ENCODE assay signal across 9 cellular contexts in genomic region chr6:14452567-14453527, GRCh38.
A peak's percentile ranks its signal among the peaks of the same experiment; 100 is the strongest.
DNase-seq lines count a peak whose midpoint lies in the region; ATAC-seq and TF ChIP-seq lines count a peak whose summit lies in the region.
"Had no signal": no experiment of that assay in that cellular context is flagged by ENCODE, and none has a peak within 500 bp of the region (broad histone marks: within the 10 kb centered on the region; RNA-seq: fewer than 3 reads in every experiment).

No MANE protein-coding gene starts in this region.

- no peak overlapping the region for H2BK120ac ChIP-seq in mesendoderm (ENCODE audit: low read depth, low read length)

- H3K4me3 ChIP-seq in parathyroid adenoma (ENCODE audit: low read depth, low read length) (no peak overlapping the region), mesendoderm (ENCODE audit: low read length) (no peak overlapping the region), HAP-1 (no peak overlapping the region)

- no CpG with 5 or more reads among the region's 17 CpGs for WGBS in mesendoderm (ENCODE audit: extremely low coverage, insufficient coverage, low lambda C conversion rate)

- DNase-seq in GDM1 (lab: John Stamatoyannopoulos, UW): peak; percentile 100
- DNase-seq in activated CD8-positive, alpha-beta memory T cell treated with anti-CD3 and anti-CD28 coated beads for 48 hours (ENCODE audit: low read depth in 2 of 3, low spot score in 2 of 3): peak in 2 of 3 experiments; percentile 25 to 47
- DNase-seq in HuH-7.5 (ENCODE audit: low spot score): no peak
- no peak for DNase-seq in NCI-H1105 (lab: John Stamatoyannopoulos, UW)
- DNase-seq in mesendoderm: no peak
- DNase-seq in HAP-1 (ENCODE audit: low spot score in 2 of 2): no peak
- DNase-seq: EL had no signal

- no peak overlapping the region for H3K18ac ChIP-seq in mesendoderm (ENCODE audit: low read length)

- H4K5ac ChIP-seq in mesendoderm (ENCODE audit: low read length): no peak overlapping the region

- peak overlapping the region; percentile 75 for H2AFZ ChIP-seq in parathyroid adenoma

- H3K27ac ChIP-seq in parathyroid adenoma (peak overlapping the region; percentile 45), mesendoderm (ENCODE audit: low read depth, low read length) (no peak overlapping the region)

- H3K4me2 ChIP-seq in parathyroid adenoma (ENCODE audit: low read length) (peak overlapping the region; percentile 48), mesendoderm (ENCODE audit: low read length) (no peak overlapping the region)

- H3K36me3 ChIP-seq in parathyroid adenoma (ENCODE audit: control insufficient read depth, insufficient read depth, low read length) (no peaks in the 10 kb centered on the region), mesendoderm (ENCODE audit: control insufficient read depth, insufficient read depth, low read length) (no peaks in the 10 kb centered on the region), HAP-1 (replicated peaks) (no peaks in the 10 kb centered on the region)

- no peak overlapping the region for H2BK5ac ChIP-seq in mesendoderm (ENCODE audit: low read length)

- H3K9me3 ChIP-seq in parathyroid adenoma (ENCODE audit: control insufficient read depth, low read length) (no peaks in the 10 kb centered on the region), HAP-1 (no peaks in the 10 kb centered on the region; the same call in 1 of the 2 replicates)

- no peak overlapping the region for H2AK5ac ChIP-seq in mesendoderm (ENCODE audit: low read length)

- no peak for TF ChIP-seq CTCF in parathyroid adenoma (IDR thresholded peaks at IDR 0.05)

- H3K4me1 ChIP-seq in parathyroid adenoma (peaks cover 35% of the 10 kb centered on the region), mesendoderm (ENCODE audit: control insufficient read depth, low read depth, low read length) (peaks cover 4% of the 10 kb centered on the region), HAP-1 (peaks cover 9% of the 10 kb centered on the region)

- H3K23ac ChIP-seq in mesendoderm (ENCODE audit: low read length): no peak overlapping the region

- H3K79me2 ChIP-seq in parathyroid adenoma (no peaks in the 10 kb centered on the region), mesendoderm (ENCODE audit: control insufficient read depth, insufficient read depth, low read length) (no peaks in the 10 kb centered on the region)

- H3K56ac ChIP-seq in mesendoderm (ENCODE audit: low read length): no peak overlapping the region

- no peak overlapping the region for H3K4ac ChIP-seq in mesendoderm (ENCODE audit: low read depth, low read length)

- ATAC-seq in HG03354 (IDR thresholded peaks at IDR 0.05; ENCODE audit: poor library complexity, severe bottlenecking, unreplicated experiment): peak; percentile 91

- H3K27me3 ChIP-seq in parathyroid adenoma (ENCODE audit: control insufficient read depth, insufficient read depth, low read length) (no peaks in the 10 kb centered on the region), mesendoderm (ENCODE audit: insufficient read depth, low read length, poor library complexity) (no peaks in the 10 kb centered on the region), HAP-1 (ENCODE audit: low read depth) (no peaks in the 10 kb centered on the region)

- H4K8ac ChIP-seq in mesendoderm (ENCODE audit: low read depth, low read length): no peak overlapping the region

- in situ Hi-C loops in HAP-1 (cut with MboI; ENCODE audit: low sequenced_read_pairs): no loop called here

- H2BK15ac ChIP-seq in mesendoderm (replicated peaks; ENCODE audit: low read depth): no peak overlapping the region

- H3K79me1 ChIP-seq in mesendoderm (ENCODE audit: low read length): no peaks in the 10 kb centered on the region

- H3K9ac ChIP-seq in parathyroid adenoma (no peak overlapping the region), mesendoderm (ENCODE audit: low read length) (no peak overlapping the region)

Comparison
In these comparisons a context has a peak if more than half of its experiments do, and no peak if none do; other contexts are left out.
1. DNase-seq: peak in GDM1 (single experiment) and activated CD8-positive, alpha-beta memory T cell treated with anti-CD3 and anti-CD28 coated beads for 48 hours (2 of 3); none in HuH-7.5 (single experiment), NCI-H1105 (single experiment), mesendoderm (single experiment) and HAP-1 (0 of 2).